Comparison of ENCODE assay signal across 34 cellular contexts in genomic region chr1:34650090-34650489, GRCh38.
A peak's percentile ranks its signal among the peaks of the same experiment; 100 is the strongest.
DNase-seq lines count a peak whose midpoint lies in the region; ATAC-seq, FAIRE-seq and TF ChIP-seq lines count a peak whose summit lies in the region.
"Had no signal": no experiment of that assay in that cellular context is flagged by ENCODE, and none has a peak within 500 bp of the region (broad histone marks: within the 10 kb centered on the region; RNA-seq: fewer than 3 reads in every experiment).

No MANE protein-coding gene starts in this region.

- no peaks in the 10 kb centered on the region for H3K36me3 Mint-ChIP-seq in neural progenitor cell
- H3K36me3 Mint-ChIP-seq: CD14-positive monocyte; CD4-positive, alpha-beta memory T cell; CD4-positive, CD25-positive, alpha-beta regulatory T cell; CD8-positive, alpha-beta memory T cell; CD8-positive, alpha-beta T cell had no signal

- FAIRE-seq in K562 (lab: Jason Lieb, UNC): no peak
- FAIRE-seq: A204.1, A549, D721Med had no signal

- H3K9me3 Mint-ChIP-seq in neural progenitor cell: no peaks in the 10 kb centered on the region
- H3K9me3 Mint-ChIP-seq: CD4-positive, alpha-beta T cell; CD4-positive, CD25-positive, alpha-beta regulatory T cell; CD8-positive, alpha-beta memory T cell; CD8-positive, alpha-beta T cell had no signal

- in situ Hi-C loops in K562 (cut with MboI): no loop called here

- no peak for TF ChIP-seq RAD21 in K562 (CRISPR knock-in tag; conservative IDR thresholded peaks at IDR 0.05 in 1 of 2, IDR thresholded peaks at IDR 0.05 in 1 of 2)

- CTCF ChIA-PET in HEK293 (lab: Yijun Ruan, JAX) (interaction anchor here (1.5 kb wide), 1 partner anchor 536 kb away, joined by 4 read pairs; no protein-coding TSS in a partner anchor), K562 (lab: Yijun Ruan, JAX; ENCODE audit: low intra/inter-chr PET ratio) (no interaction called here)

- intact Hi-C loops in K562 (cut with micrococcal nuclease): no loop called here
- intact Hi-C loops in heart left ventricle (cut with DNase I): no loop called here
- intact Hi-C loops in aorta (cut with DNase I): no loop called here

- H3K4me3 ChIP-seq in HEK293 (ENCODE audit: low read depth, low read length): no peak overlapping the region
- H3K4me3 ChIP-seq in K562: no peak overlapping the region
- H3K4me3 ChIP-seq in neural progenitor cell: no peak overlapping the region
- H3K4me3 ChIP-seq in heart left ventricle: no peak overlapping the region
- H3K4me3 ChIP-seq in aorta (ENCODE audit: low read length in 2 of 2): no peak overlapping the region
- H3K4me3 ChIP-seq: A549; BLaER1; BLaER1 treated with 17β-estradiol and CSF1 and Interleukin-3, amounts not matched to agents 10 nM and 100 nM had no signal

- H3K27me3 ChIP-seq in K562 (ENCODE audit: control insufficient read depth in 2 of 2, insufficient read depth in 2 of 2, low read length in 2 of 2) (peaks cover 2 to 13% of the 10 kb centered on the region in 2 experiments; a peak in 3 of 5 replicates), neural progenitor cell (no peaks in the 10 kb centered on the region), heart left ventricle (peaks cover 0 to 73% (median 16%) of the 10 kb centered on the region in 9 donors), aorta (ENCODE audit: control insufficient read depth in 1 of 2, insufficient read depth in 2 of 2, low read length in 1 of 2) (no peaks in the 10 kb centered on the region)
- H3K27me3 ChIP-seq: BE2C; BLaER1; BLaER1 treated with 17β-estradiol and CSF1 and Interleukin-3, amounts not matched to agents 10 nM and 100 nM had no signal

- H3F3A ChIP-seq in neural progenitor cell (ENCODE audit: low read depth): no peaks in the 10 kb centered on the region

- no peaks in the 10 kb centered on the region; the same call in 1 of the 2 replicates for H3K4me1 ChIP-seq in HEK293 (ENCODE audit: control insufficient read depth, insufficient read depth, low read length)
- peaks cover 0 to 4% of the 10 kb centered on the region in 2 experiments; a peak in 1 of 5 replicates for H3K4me1 ChIP-seq in K562 (replicated peaks in 1 of 2; ENCODE audit: control insufficient read depth in 2 of 2, insufficient read depth in 2 of 2, low read length in 2 of 2)
- H3K4me1 ChIP-seq in neural progenitor cell: peaks cover 5% of the 10 kb centered on the region
- no peaks in the 10 kb centered on the region for H3K4me1 ChIP-seq in heart left ventricle
- no peaks in the 10 kb centered on the region for H3K4me1 ChIP-seq in aorta (ENCODE audit: control insufficient read depth in 1 of 2, insufficient read depth in 2 of 2, low read length in 2 of 2)
- H3K4me1 ChIP-seq: A549, BE2C, Caco-2 had no signal

- 0% methylated on average over 1 of the region's 1 CpG for whole genome bisulfite sequencing in K562 (ENCODE audit: insufficient coverage, low coverage, missing lambda C conversion rate)
- 74 to 94% (median 87%) methylated on average over 1 of the region's 1 CpG for WGBS in heart left ventricle, 4 donors
- WGBS in aorta, 2 donors: 72 to 78% methylated on average over 1 of the region's 1 CpG

- H3K9me3 ChIP-seq in HEK293 (ENCODE audit: control insufficient read depth, insufficient read depth, low read depth, low read length) (no peaks in the 10 kb centered on the region), K562 (replicated peaks; ENCODE audit: control insufficient read depth, insufficient read depth, low read depth, low read length) (no peaks in the 10 kb centered on the region), neural progenitor cell (ENCODE audit: low read depth) (no peaks in the 10 kb centered on the region), heart left ventricle (no peaks in the 10 kb centered on the region), aorta (ENCODE audit: control insufficient read depth, low read length) (no peaks in the 10 kb centered on the region)
- H3K9me3 ChIP-seq: A549; BE2C; BLaER1; BLaER1 treated with 17β-estradiol and CSF1 and Interleukin-3, amounts not matched to agents 10 nM and 100 nM; Caco-2 had no signal

- no peak for TF ChIP-seq EP300 in K562 (IDR thresholded peaks at IDR 0.05; ENCODE audit: low read length)

- no peak for ATAC-seq in K562
- no peak for ATAC-seq in heart left ventricle
- ATAC-seq in aorta (ENCODE audit: low FRiP score): no peak
- ATAC-seq: A549; CD8-positive, alpha-beta T cell had no signal

- H3K9ac ChIP-seq in K562 (ENCODE audit: insufficient read depth in 1 of 2, low read depth in 2 of 2, low read length in 2 of 2) (no peak overlapping the region), neural progenitor cell (no peak overlapping the region)
- H3K9ac ChIP-seq: BLaER1; BLaER1 treated with 17β-estradiol and CSF1 and Interleukin-3, amounts not matched to agents 10 nM and 100 nM had no signal

- H2AFZ ChIP-seq in K562 (ENCODE audit: low read depth, low read length): no peak overlapping the region
- no peak overlapping the region for H2AFZ ChIP-seq in neural progenitor cell (replicated peaks)

- peaks cover 11% of the 10 kb centered on the region for H3K4me1 Mint-ChIP-seq in neural progenitor cell
- H3K4me1 Mint-ChIP-seq: B cell; CD4-positive, alpha-beta memory T cell; CD4-positive, CD25-positive, alpha-beta regulatory T cell; CD8-positive, alpha-beta memory T cell had no signal

- H4K20me1 ChIP-seq in K562 (replicated peaks; ENCODE audit: control insufficient read depth, insufficient read depth, low read length) (no peaks in the 10 kb centered on the region), neural progenitor cell (ENCODE audit: low read depth) (no peaks in the 10 kb centered on the region)
- H4K20me1 ChIP-seq: BLaER1; BLaER1 treated with 17β-estradiol and CSF1 and Interleukin-3, amounts not matched to agents 10 nM and 100 nM had no signal

- H3K4me2 ChIP-seq in K562 (ENCODE audit: insufficient read depth, low read length): no peak overlapping the region
- no peak overlapping the region for H3K4me2 ChIP-seq in neural progenitor cell
- H3K4me2 ChIP-seq: A549; BLaER1; BLaER1 treated with 17β-estradiol and CSF1 and Interleukin-3, amounts not matched to agents 10 nM and 100 nM had no signal

- no peaks in the 10 kb centered on the region for H3K9me1 ChIP-seq in K562 (ENCODE audit: control insufficient read depth, insufficient read depth, low read length)

- H3K27ac Mint-ChIP-seq in neural progenitor cell: peak overlapping the region; percentile 44
- H3K27ac Mint-ChIP-seq: B cell; CD4-positive, alpha-beta memory T cell; CD4-positive, alpha-beta T cell; CD4-positive, CD25-positive, alpha-beta regulatory T cell; CD8-positive, alpha-beta memory T cell; CD8-positive, alpha-beta T cell had no signal

- POLR2A ChIA-PET in HEK293 (lab: Yijun Ruan, JAX): no interaction called here
- POLR2A ChIA-PET in K562 (lab: Yijun Ruan, JAX): no interaction called here

- DNase-seq in K562 (ENCODE audit: extremely low read depth in 1 of 4, low spot score in 3 of 4) (no peak), neural progenitor cell (ENCODE audit: low spot score) (no peak), heart left ventricle (no peak), LoVo (ENCODE audit: low spot score) (no peak), aorta (no peak)
- DNase-seq: 8988T; ACHN; AML-193; BE2C; Caco-2; Calu3; CD4-positive, alpha-beta memory T cell; CD4-positive, alpha-beta T cell; CD4-positive, CD25-positive, alpha-beta regulatory T cell; CD8-positive, alpha-beta memory T cell; CD8-positive, alpha-beta T cell; COR-L47; DMS 273 treated with DMSO at 0.1 percent for 48 hours; DMS153; DMS53; DMS79; DMS79 treated with DMSO at 0.1 percent for 48 hours; DND-41; EL had no signal

- H3K79me2 ChIP-seq in K562 (ENCODE audit: control insufficient read depth, insufficient read depth, low read length) (no peaks in the 10 kb centered on the region), neural progenitor cell (ENCODE audit: low read depth) (no peaks in the 10 kb centered on the region)

- H3K36me3 ChIP-seq in HEK293 (ENCODE audit: control insufficient read depth in 2 of 2, insufficient read depth in 1 of 2, low read length in 2 of 2): no peaks in the 10 kb centered on the region
- no peaks in the 10 kb centered on the region for H3K36me3 ChIP-seq in K562 (ENCODE audit: control insufficient read depth, insufficient read depth, low read length)
- H3K36me3 ChIP-seq in neural progenitor cell: no peaks in the 10 kb centered on the region
- H3K36me3 ChIP-seq in heart left ventricle: no peaks in the 10 kb centered on the region
- no peaks in the 10 kb centered on the region for H3K36me3 ChIP-seq in aorta (ENCODE audit: control insufficient read depth in 1 of 2, insufficient read depth in 2 of 2, low read length in 1 of 2)
- H3K36me3 ChIP-seq: BE2C; BLaER1; BLaER1 treated with 17β-estradiol and CSF1 and Interleukin-3, amounts not matched to agents 10 nM and 100 nM had no signal

- TF ChIP-seq POLR2A in K562 (conservative IDR thresholded peaks at IDR 0.05): no peak
- TF ChIP-seq POLR2A in heart left ventricle (IDR thresholded peaks at IDR 0.05): no peak

- H3K27me3 Mint-ChIP-seq in neural progenitor cell (ENCODE audit: insufficient read depth, low read depth): peaks cover 8% of the 10 kb centered on the region

- TF ChIP-seq CTCF in HEK293 (tag by site-specific recombination; IDR thresholded peaks at IDR 0.05) (no peak), K562 (IDR thresholded peaks at IDR 0.05 in 2 of 3, conservative IDR thresholded peaks at IDR 0.05 in 1 of 3; ENCODE audit: insufficient read depth in 2 of 3, low read depth in 1 of 3, low read length in 3 of 3) (no peak), neural progenitor cell (IDR thresholded peaks at IDR 0.05) (no peak), heart left ventricle (IDR thresholded peaks at IDR 0.05) (no peak)

- no TSS peak for BruUV-seq in K562 (replicated peaks; lab: Mats Ljungman, UMichigan)

- H3K27ac ChIP-seq in HEK293 (ENCODE audit: extremely low read depth, low read depth, low read length) (no peak overlapping the region), K562 (ENCODE audit: extremely low read depth, low read depth, low read length) (no peak overlapping the region), neural progenitor cell (no peak overlapping the region), heart left ventricle (no peak overlapping the region), aorta (ENCODE audit: low read depth in 1 of 2, low read length in 2 of 2) (no peak overlapping the region)
- H3K27ac ChIP-seq: 22Rv1; A549; BLaER1; BLaER1 treated with 17β-estradiol and CSF1 and Interleukin-3, amounts not matched to agents 10 nM and 100 nM; C4-2B had no signal

- no peak overlapping the region for H3K4me3 Mint-ChIP-seq in neural progenitor cell
- H3K4me3 Mint-ChIP-seq: B cell; CD14-positive monocyte; CD4-positive, alpha-beta memory T cell; CD4-positive, alpha-beta T cell; CD4-positive, CD25-positive, alpha-beta regulatory T cell; CD8-positive, alpha-beta memory T cell; CD8-positive, alpha-beta T cell had no signal

TF ChIP-seq in HEK293, 187 proteins besides CTCF, POLR2A, EP300 and RAD21 (continues in another document):
- peak; percentile 57 for TF ChIP-seq ZNF366 (tag by site-specific recombination; conservative IDR thresholded peaks at IDR 0.05)

TF ChIP-seq in K562, 482 proteins besides CTCF, POLR2A, EP300 and RAD21 (continues in another document):
- TF ChIP-seq PHTF2 (CRISPR knock-in tag; IDR thresholded peaks at IDR 0.05): no peak
- 0 out of 2 replicates have a peak, but pooled peaks have one; percentile 17 for TF ChIP-seq ELF4 (CRISPR knock-in tag; IDR thresholded peaks at IDR 0.05)
